Comparison of ENCODE assay signal across 8 cellular contexts in the genomic region with DNA sequence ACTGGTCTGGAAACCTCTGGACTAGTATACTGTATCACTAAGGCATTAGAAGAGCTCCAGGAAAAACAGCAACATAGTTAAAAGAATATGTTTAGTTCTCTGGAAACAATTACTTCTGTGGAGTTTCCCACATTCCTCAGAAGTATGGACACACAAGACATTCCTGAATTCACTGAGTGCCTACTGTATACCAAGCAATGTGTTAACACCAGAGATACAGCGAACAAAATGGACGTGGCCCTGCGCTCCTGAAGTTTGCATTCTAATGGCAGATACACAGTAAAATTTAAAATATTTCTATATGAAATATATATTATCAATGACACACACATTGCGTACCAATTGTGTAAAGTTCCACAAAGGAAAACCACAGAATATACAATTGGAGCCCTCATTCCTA. TPM values are rescaled to one million over a fixed set of nuclear protein-coding genes. Genes with fewer than 3 reads are reported as not detected.
A peak's percentile ranks its signal among the peaks of the same experiment; 100 is the strongest.
DNase-seq lines count a peak whose midpoint lies in the region; ATAC-seq, FAIRE-seq and TF ChIP-seq lines count a peak whose summit lies in the region.

No MANE protein-coding gene starts in this region.

- CTCF ChIA-PET in K562 (lab: Yijun Ruan, JAX; ENCODE audit: low intra/inter-chr PET ratio), result no interaction called here

- H3K36me3 ChIP-seq in heart right ventricle (peaks cover 0 to 32% (median 25%) of the 10 kb centered on the region in 9 donors), K562 (ENCODE audit: control insufficient read depth, insufficient read depth, low read length) (peaks cover 27% of the 10 kb centered on the region), upper lobe of right lung (peaks cover 26% of the 10 kb centered on the region)

- peak overlapping the region in 1 of 2 experiments; percentile 76; a peak in 2 of 4 replicates for H3K9ac ChIP-seq in K562 (ENCODE audit: insufficient read depth in 1 of 2, low read depth in 2 of 2, low read length in 2 of 2)

- no peak for TF ChIP-seq CTCF in heart right ventricle (IDR thresholded peaks at IDR 0.05)
- no peak for TF ChIP-seq CTCF in K562 (IDR thresholded peaks at IDR 0.05 in 2 of 3, conservative IDR thresholded peaks at IDR 0.05 in 1 of 3; ENCODE audit: insufficient read depth in 2 of 3, low read depth in 1 of 3, low read length in 3 of 3)
- TF ChIP-seq CTCF in upper lobe of right lung (IDR thresholded peaks at IDR 0.05), result no peak

- peak overlapping the region; percentile 82 to 98 (median 90) for H3K4me3 ChIP-seq in heart right ventricle
- peak overlapping the region; percentile 56 for H3K4me3 ChIP-seq in K562
- H3K4me3 ChIP-seq in upper lobe of right lung, result peak overlapping the region; percentile 93

- no peak for DNase-seq in heart right ventricle
- DNase-seq in Right ventricle myocardium inferior (ENCODE audit: missing footprints), result no peak
- peak in 1 of 4 experiments; percentile 17 for DNase-seq in K562 (ENCODE audit: extremely low read depth in 1 of 4, low spot score in 3 of 4)
- DNase-seq in medulla oblongata (ENCODE audit: extremely low spot score), result peak; percentile 35
- no peak for DNase-seq in upper lobe of right lung
- DNase-seq in NCI-H2029 treated with DMSO at 0.1 percent for 48 hours (lab: John Stamatoyannopoulos, UW), result no peak
- no peak for DNase-seq in amniotic stem cell (lab: John Stamatoyannopoulos, UW)

- BruUV-seq in K562 (replicated peaks; lab: Mats Ljungman, UMichigan), result no TSS peak

- POLR2A ChIA-PET in K562 (lab: Yijun Ruan, JAX), result interaction anchor here (0.7 to 1.1 kb wide), 5 partner anchors 9 to 122 kb away, joined by 3 to 6 read pairs (median 4); no protein-coding TSS in a partner anchor

- H3K9me3 ChIP-seq in heart right ventricle (no peaks in the 10 kb centered on the region), K562 (replicated peaks; ENCODE audit: control insufficient read depth, insufficient read depth, low read depth, low read length) (no peaks in the 10 kb centered on the region), upper lobe of right lung (no peaks in the 10 kb centered on the region)

- in situ Hi-C loops in K562 (cut with MboI), result no loop called here

- 0 out of 2 replicates have a peak overlapping the region, but pooled peaks have one; percentile 98 for H2AFZ ChIP-seq in K562 (ENCODE audit: low read depth, low read length)

- intact Hi-C loops in heart right ventricle (cut with DNase I) (loop anchor here in 1 of 10 donors (2.0 to 5.0 kb wide), 2 partner anchors 51 to 101 kb away; no protein-coding TSS in a partner anchor), Right ventricle myocardium inferior (cut with DNase I) (loop anchor here (1.0 to 5.0 kb wide), 3 partner anchors 51 to 511 kb away; a partner anchor contains a TSS), K562 (cut with micrococcal nuclease) (no loop called here), upper lobe of right lung (cut with DNase I) (no loop called here)

- ATAC-seq in heart right ventricle (peak in 1 of 8 donors; percentile 8), Right ventricle myocardium inferior (no peak), K562 (peak; percentile 31; the same call in 2 of the 3 replicates), upper lobe of right lung (no peak), HG03442 (IDR thresholded peaks at IDR 0.05; ENCODE audit: unreplicated experiment) (no peak)

- H3K27me3 ChIP-seq in heart right ventricle, result no peaks in the 10 kb centered on the region
- no peaks in the 10 kb centered on the region for H3K27me3 ChIP-seq in K562 (ENCODE audit: control insufficient read depth in 2 of 2, insufficient read depth in 2 of 2, low read length in 2 of 2)
- no peaks in the 10 kb centered on the region for H3K27me3 ChIP-seq in upper lobe of right lung

- peak overlapping the region in 9 of 10 donors; percentile 82 to 97 (median 93) for H3K27ac ChIP-seq in heart right ventricle
- H3K27ac ChIP-seq in K562 (ENCODE audit: extremely low read depth, low read depth, low read length), result peak overlapping the region; percentile 77; the same call in 2 of the 3 replicates
- peak overlapping the region; percentile 91 for H3K27ac ChIP-seq in upper lobe of right lung

- no peak for TF ChIP-seq RAD21 in K562 (CRISPR knock-in tag; conservative IDR thresholded peaks at IDR 0.05 in 1 of 2, IDR thresholded peaks at IDR 0.05 in 1 of 2)

- TF ChIP-seq POLR2A in K562 (conservative IDR thresholded peaks at IDR 0.05), result no peak

- FAIRE-seq in K562 (lab: Jason Lieb, UNC), result no peak

- no peaks in the 10 kb centered on the region for H4K20me1 ChIP-seq in K562 (replicated peaks; ENCODE audit: control insufficient read depth, insufficient read depth, low read length)

- H3K4me1 ChIP-seq in heart right ventricle (peaks cover 0 to 34% (median 28%) of the 10 kb centered on the region in 9 donors), K562 (replicated peaks in 1 of 2; ENCODE audit: control insufficient read depth in 2 of 2, insufficient read depth in 2 of 2, low read length in 2 of 2) (peaks cover 13 to 14% of the 10 kb centered on the region in 2 experiments; a peak in 4 of 5 replicates), upper lobe of right lung (peaks cover 19% of the 10 kb centered on the region)

- TF ChIP-seq EP300 in K562 (IDR thresholded peaks at IDR 0.05; ENCODE audit: low read length), result no peak

- H3K79me2 ChIP-seq in K562 (ENCODE audit: control insufficient read depth, insufficient read depth, low read length), result peaks cover 25% of the 10 kb centered on the region

- WGBS in heart right ventricle, 2 donors, result 54 to 69% methylated on average over 4 of the region's 4 CpGs
- WGBS in K562 (ENCODE audit: insufficient coverage, low coverage, missing lambda C conversion rate), result 17% methylated on average over 4 of the region's 4 CpGs

- peak overlapping the region; percentile 83 for H3K4me2 ChIP-seq in K562 (ENCODE audit: insufficient read depth, low read length)

- no peaks in the 10 kb centered on the region for H3K9me1 ChIP-seq in K562 (ENCODE audit: control insufficient read depth, insufficient read depth, low read length)

RNA-seq across cellular contexts. Expression of a gene that starts 1.1 kb away (rescaled TPM):
- 10 to 100 TPM in 8 of 10 donors, 1 to 10 TPM in 2; 9.2 to 17.1 (median 12.9) TPM for total RNA-seq in heart right ventricle
- polyA plus RNA-seq in heart right ventricle, result 1 to 10 TPM; 5.5 to 9.9 TPM
- 10.5 TPM for total RNA-seq in Right ventricle myocardium inferior
- total RNA-seq in K562 (2011; cell fraction: chromatin; rRNA removed; ENCODE audit: low replicate concordance), result 59.6 and 73.4 TPM in 2 replicates
- 47.6 and 52.5 TPM in 2 replicates for total RNA-seq in K562 (2011; cell fraction: nucleolus; rRNA removed)
- 56.4 and 62.1 TPM in 2 replicates for total RNA-seq in K562 (2011; cell fraction: nucleoplasm; rRNA removed)
- 5.2 and 6.7 TPM in 2 replicates for total RNA-seq in K562 (2014; rRNA removed)
- total RNA-seq in K562 (2014; rRNA removed; fragmentation: Illumina TruSeq; extraction: Trizol), result 7.2 and 7.3 TPM in 2 replicates
- 6.1 and 6.3 TPM in 2 replicates for total RNA-seq in K562 (2015; rRNA removed; fragmentation: Illumina TruSeq; extraction: Trizol)
- total RNA-seq in K562 (2021), result 13.0 and 13.7 TPM in 2 replicates
- 22.2 and 22.8 TPM in 2 replicates for polyA plus RNA-seq in K562 (2011; rRNA removed)
- 23.9 and 26.3 TPM in 2 replicates for polyA plus RNA-seq in K562 (2011; cell fraction: cytosol; rRNA removed)
- 35.0 and 39.9 TPM in 2 replicates for polyA plus RNA-seq in K562 (2011; cell fraction: nucleus; rRNA removed)
- 6.7 and 7.5 TPM in 2 replicates for polyA plus RNA-seq in K562 (2012)
- polyA plus RNA-seq in K562 (2014; fragmentation: Illumina TruSeq; extraction: Trizol), result 10.8 and 12.0 TPM in 2 replicates
- polyA plus RNA-seq in K562 (2014; fragmentation: Nextera tagmentation; extraction: Ambion mirVana), result 1 to 10 TPM; 2.1 to 3.2 TPM
- polyA plus RNA-seq in K562 (2014; rRNA removed), result 9.8 and 15.0 TPM in 2 replicates
- 20.3 and 23.9 TPM in 2 replicates for polyA minus RNA-seq in K562 (2011; rRNA and poly(A)+ RNA removed)
- polyA minus RNA-seq in K562 (2011; cell fraction: cytosol; rRNA and poly(A)+ RNA removed), result 8.4 and 14.6 TPM in 2 replicates
- polyA minus RNA-seq in K562 (2011; cell fraction: nucleus; rRNA and poly(A)+ RNA removed), result 18.8 and 22.4 TPM in 2 replicates
- total RNA-seq in upper lobe of right lung, result 24.1 TPM

RNA-seq across cellular contexts. Expression of a gene that starts 14.6 kb away (rescaled TPM):
- total RNA-seq in heart right ventricle (not detected), Right ventricle myocardium inferior (not detected), K562 (2014; rRNA removed) (not detected in 2 replicates), K562 (2014; rRNA removed; fragmentation: Illumina TruSeq; extraction: Trizol) (not detected in 2 replicates), K562 (2015; rRNA removed; fragmentation: Illumina TruSeq; extraction: Trizol) (not detected in 2 replicates), K562 (2021) (not detected in 2 replicates), upper lobe of right lung (not detected)
- polyA plus RNA-seq in heart right ventricle (not detected), K562 (2011; rRNA removed) (not detected in 2 replicates), K562 (2014; fragmentation: Illumina TruSeq; extraction: Trizol) (not detected in 2 replicates), K562 (2014; fragmentation: Nextera tagmentation; extraction: Ambion mirVana) (not detected), K562 (2014; rRNA removed) (not detected in 2 replicates)
- total RNA-seq in K562 (2011; cell fraction: chromatin; rRNA removed; ENCODE audit: low replicate concordance), result not detected in 2 replicates
- total RNA-seq in K562 (2011; cell fraction: nucleolus; rRNA removed), result not detected in 2 replicates
- total RNA-seq in K562 (2011; cell fraction: nucleoplasm; rRNA removed), result not detected in 2 replicates
- not detected in 2 replicates for polyA plus RNA-seq in K562 (2011; cell fraction: cytosol; rRNA removed)
- not detected in 2 replicates for polyA plus RNA-seq in K562 (2011; cell fraction: nucleus; rRNA removed)
- not detected in 2 replicates for polyA plus RNA-seq in K562 (2012)
- not detected in 2 replicates for polyA minus RNA-seq in K562 (2011; rRNA and poly(A)+ RNA removed)
- not detected in 2 replicates for polyA minus RNA-seq in K562 (2011; cell fraction: cytosol; rRNA and poly(A)+ RNA removed)
- not detected in 2 replicates for polyA minus RNA-seq in K562 (2011; cell fraction: nucleus; rRNA and poly(A)+ RNA removed)

RNA-seq across cellular contexts. Expression of a gene that starts 50.3 kb away (rescaled TPM):
- total RNA-seq in heart right ventricle (10 to 100 TPM in 8 of 10 donors, 1 to 10 TPM in 2; 9.1 to 20.2 (median 12.9) TPM), Right ventricle myocardium inferior (14.4 TPM), K562 (2014; rRNA removed) (0.05 and 0.16 TPM in 2 replicates), K562 (2014; rRNA removed; fragmentation: Illumina TruSeq; extraction: Trizol) (0.11 and 0.22 TPM in 2 replicates), K562 (2015; rRNA removed; fragmentation: Illumina TruSeq; extraction: Trizol) (0.11 and 0.25 TPM in 2 replicates), K562 (2021) (0.16 and 0.27 TPM in 2 replicates), upper lobe of right lung (37.1 TPM)
- polyA plus RNA-seq in heart right ventricle (10 to 100 TPM; 13.2 to 13.6 TPM), K562 (2011; rRNA removed) (0.15 and 0.43 TPM in 2 replicates), K562 (2014; fragmentation: Illumina TruSeq; extraction: Trizol) (0.03 and 0.11 TPM in 2 replicates), K562 (2014; fragmentation: Nextera tagmentation; extraction: Ambion mirVana) (under 1 TPM in 1 of 2 experiments, not detected in 1; 0.01 TPM), K562 (2014; rRNA removed) (0.16 and 0.49 TPM in 2 replicates)
- 0.30 and 0.46 TPM in 2 replicates for total RNA-seq in K562 (2011; cell fraction: chromatin; rRNA removed; ENCODE audit: low replicate concordance)
- total RNA-seq in K562 (2011; cell fraction: nucleolus; rRNA removed), result 0.67 TPM in 1 of 2 replicates, not detected in the other
- 0.07 and 0.15 TPM in 2 replicates for total RNA-seq in K562 (2011; cell fraction: nucleoplasm; rRNA removed)
- 0.18 and 0.55 TPM in 2 replicates for polyA plus RNA-seq in K562 (2011; cell fraction: cytosol; rRNA removed)
- 0.74 and 1.3 TPM in 2 replicates for polyA plus RNA-seq in K562 (2011; cell fraction: nucleus; rRNA removed)
- 0.46 and 0.48 TPM in 2 replicates for polyA plus RNA-seq in K562 (2012)
- polyA minus RNA-seq in K562 (2011; rRNA and poly(A)+ RNA removed), result 0.24 and 0.46 TPM in 2 replicates
- polyA minus RNA-seq in K562 (2011; cell fraction: cytosol; rRNA and poly(A)+ RNA removed), result 0.73 and 0.76 TPM in 2 replicates
- 0.33 and 0.40 TPM in 2 replicates for polyA minus RNA-seq in K562 (2011; cell fraction: nucleus; rRNA and poly(A)+ RNA removed)
